In the genomic region with DNA sequence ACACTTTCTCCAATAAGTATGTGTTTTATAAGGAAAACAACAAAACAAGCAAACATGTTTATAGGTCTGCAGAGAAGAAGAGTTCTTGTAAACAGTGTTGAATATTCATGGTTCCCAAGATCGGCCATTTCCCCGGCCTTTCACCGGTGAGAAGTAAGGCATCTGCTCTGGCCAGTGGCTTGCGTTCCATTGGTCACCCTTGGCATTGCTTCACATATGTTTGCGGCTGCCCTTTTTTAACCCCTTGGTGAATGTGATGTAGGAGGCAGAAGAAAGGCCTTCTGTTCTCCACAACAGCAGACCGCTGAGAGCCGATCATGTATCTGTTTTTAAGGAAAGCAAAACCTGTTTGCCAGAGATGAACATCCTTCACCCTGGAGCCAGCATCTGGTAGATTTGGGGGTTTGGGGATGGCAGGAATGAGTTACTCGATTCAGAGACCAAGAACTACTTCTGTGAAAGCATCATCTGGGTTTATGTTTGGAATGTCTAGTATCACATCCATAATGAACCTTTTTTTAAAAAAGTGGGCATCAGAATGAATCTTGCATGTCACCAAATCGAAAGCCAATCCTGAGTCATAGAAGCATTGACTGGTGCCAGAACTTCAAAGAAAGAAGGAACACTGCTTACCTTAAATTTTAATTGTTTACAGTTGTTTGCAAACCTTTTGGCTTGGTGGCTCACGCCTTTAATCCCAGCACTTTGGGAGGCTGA, we compare ENCODE assay signal across 1 cellular context.
A peak's percentile ranks its signal among the peaks of the same experiment; 100 is the strongest.
TF ChIP-seq lines count a peak whose summit lies in the region.

No MANE protein-coding gene starts in this region.

TF ChIP-seq in K562, 482 proteins besides CTCF, POLR2A, EP300 and RAD21 (continued from another document):
- peak; percentile 4; the same call in 1 of the 2 replicates for TF ChIP-seq RFX1 (IDR thresholded peaks at IDR 0.05)
- TF ChIP-seq NRF1 (conservative IDR thresholded peaks at IDR 0.05 in 1 of 2, IDR thresholded peaks at IDR 0.05 in 1 of 2): no peak
- no peak for TF ChIP-seq SMARCC2 (IDR thresholded peaks at IDR 0.05; ENCODE audit: low read depth)
- TF ChIP-seq, protein P1, sequence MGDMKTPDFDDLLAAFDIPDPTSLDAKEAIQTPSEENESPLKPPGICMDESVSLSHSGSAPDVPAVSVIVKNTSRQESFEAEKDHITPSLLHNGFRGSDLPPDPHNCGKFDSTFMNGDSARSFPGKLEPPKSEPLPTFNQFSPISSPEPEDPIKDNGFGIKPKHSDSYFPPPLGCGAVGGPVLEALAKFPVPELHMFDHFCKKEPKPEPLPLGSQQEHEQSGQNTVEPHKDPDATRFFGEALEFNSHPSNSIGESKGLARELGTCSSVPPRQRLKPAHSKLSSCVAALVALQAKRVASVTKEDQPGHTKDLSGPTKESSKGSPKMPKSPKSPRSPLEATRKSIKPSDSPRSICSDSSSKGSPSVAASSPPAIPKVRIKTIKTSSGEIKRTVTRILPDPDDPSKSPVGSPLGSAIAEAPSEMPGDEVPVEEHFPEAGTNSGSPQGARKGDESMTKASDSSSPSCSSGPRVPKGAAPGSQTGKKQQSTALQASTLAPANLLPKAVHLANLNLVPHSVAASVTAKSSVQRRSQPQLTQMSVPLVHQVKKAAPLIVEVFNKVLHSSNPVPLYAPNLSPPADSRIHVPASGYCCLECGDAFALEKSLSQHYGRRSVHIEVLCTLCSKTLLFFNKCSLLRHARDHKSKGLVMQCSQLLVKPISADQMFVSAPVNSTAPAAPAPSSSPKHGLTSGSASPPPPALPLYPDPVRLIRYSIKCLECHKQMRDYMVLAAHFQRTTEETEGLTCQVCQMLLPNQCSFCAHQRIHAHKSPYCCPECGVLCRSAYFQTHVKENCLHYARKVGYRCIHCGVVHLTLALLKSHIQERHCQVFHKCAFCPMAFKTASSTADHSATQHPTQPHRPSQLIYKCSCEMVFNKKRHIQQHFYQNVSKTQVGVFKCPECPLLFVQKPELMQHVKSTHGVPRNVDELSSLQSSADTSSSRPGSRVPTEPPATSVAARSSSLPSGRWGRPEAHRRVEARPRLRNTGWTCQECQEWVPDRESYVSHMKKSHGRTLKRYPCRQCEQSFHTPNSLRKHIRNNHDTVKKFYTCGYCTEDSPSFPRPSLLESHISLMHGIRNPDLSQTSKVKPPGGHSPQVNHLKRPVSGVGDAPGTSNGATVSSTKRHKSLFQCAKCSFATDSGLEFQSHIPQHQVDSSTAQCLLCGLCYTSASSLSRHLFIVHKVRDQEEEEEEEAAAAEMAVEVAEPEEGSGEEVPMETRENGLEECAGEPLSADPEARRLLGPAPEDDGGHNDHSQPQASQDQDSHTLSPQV (IDR thresholded peaks at IDR 0.05): no peak
- TF ChIP-seq FOXM1 (IDR thresholded peaks at IDR 0.05; ENCODE audit: low read depth): no peak
- no peak for TF ChIP-seq FOXM1 (CRISPR knock-in tag; IDR thresholded peaks at IDR 0.05; ENCODE audit: low read depth)
TF ChIP-seq in K562: peak in this region for 1.
